Comparison of ENCODE assay signal across 14 cellular contexts in the genomic region with DNA sequence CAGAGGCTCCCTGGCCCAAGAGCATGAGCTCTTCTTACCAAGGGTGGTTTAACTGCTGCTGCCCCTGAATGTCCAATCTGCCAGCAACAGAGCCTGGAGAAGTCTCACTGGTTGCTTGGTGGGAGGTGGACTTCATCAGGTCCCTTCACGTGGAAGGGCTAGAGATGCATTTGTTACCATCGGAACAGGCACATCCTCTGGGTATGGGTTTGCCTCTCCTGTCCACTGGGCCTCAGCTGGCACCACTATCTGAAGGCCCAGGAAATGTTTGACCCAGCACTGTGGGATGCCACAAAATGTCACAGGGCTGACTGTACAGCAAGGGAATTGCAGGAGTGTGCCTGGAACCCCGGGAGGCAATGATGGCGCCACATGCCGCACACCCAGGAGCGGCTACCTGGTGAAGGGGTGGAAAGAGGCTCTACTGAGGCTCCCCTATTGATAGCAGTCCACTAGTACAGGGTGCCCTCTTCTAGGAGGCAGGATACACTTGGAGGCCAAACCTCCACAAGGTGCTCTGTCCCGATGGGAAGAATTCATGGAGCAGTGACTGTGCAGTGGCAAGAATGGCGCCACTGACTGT.
A peak's percentile ranks its signal among the peaks of the same experiment; 100 is the strongest.
DNase-seq lines count a peak whose midpoint lies in the region; TF ChIP-seq lines count a peak whose summit lies in the region.
"Had no signal": no experiment of that assay in that cellular context is flagged by ENCODE, and none has a peak within 500 bp of the region (broad histone marks: within the 10 kb centered on the region; RNA-seq: fewer than 3 reads in every experiment).

No MANE protein-coding gene starts in this region.

- no peaks in the 10 kb centered on the region for H3K27me3 Mint-ChIP-seq in osteocyte (ENCODE audit: unreplicated experiment)
- H3K27me3 Mint-ChIP-seq in activated naive CD4-positive, alpha-beta T cell treated with anti-CD3 and anti-CD28 coated beads for 36 hours (ENCODE audit: low read depth) = peaks cover 2% of the 10 kb centered on the region

- no peak for TF ChIP-seq CTCF in osteocyte (IDR thresholded peaks at IDR 0.05)

- peak; percentile 35 for DNase-seq in activated CD8-positive, alpha-beta memory T cell treated with anti-CD3 and anti-CD28 coated beads for 24 hours
- no peak for DNase-seq in activated CD8-positive, alpha-beta memory T cell treated with anti-CD3 and anti-CD28 coated beads, Interleukin-2, amount 50 U/mL, for 4 hours
- DNase-seq in islet precursor cell (peak; percentile 28), osteocyte (ENCODE audit: extremely low spot score, unreplicated experiment) (peak; percentile 77), NCI-H69 (lab: John Stamatoyannopoulos, UW) (no peak), caudate nucleus (lab: John Stamatoyannopoulos, UW) (no peak)
- DNase-seq in activated naive CD4-positive, alpha-beta T cell treated with anti-CD3 and anti-CD28 coated beads for 36 hours = no peak
- DNase-seq: 8988T; Calu3; CD8-positive, alpha-beta T cell; DMS79 treated with DMSO at 0.1 percent for 48 hours; GF-D8; H9 had no signal

- no peak overlapping the region for H3K27ac ChIP-seq in caudate nucleus (ENCODE audit: low read depth, low read length)
- H3K27ac ChIP-seq: BLaER1 had no signal

- no peak overlapping the region for H3K27ac Mint-ChIP-seq in osteocyte (ENCODE audit: unreplicated experiment)
- H3K27ac Mint-ChIP-seq in activated naive CD4-positive, alpha-beta T cell treated with anti-CD3 and anti-CD28 coated beads for 36 hours = no peak overlapping the region
- H3K27ac Mint-ChIP-seq: CD8-positive, alpha-beta T cell had no signal

- H3K4me1 Mint-ChIP-seq in osteocyte (ENCODE audit: unreplicated experiment) = no peaks in the 10 kb centered on the region
- no peaks in the 10 kb centered on the region for H3K4me1 Mint-ChIP-seq in activated naive CD4-positive, alpha-beta T cell treated with anti-CD3 and anti-CD28 coated beads for 36 hours (ENCODE audit: low read depth)

- intact Hi-C loops in activated naive CD4-positive, alpha-beta T cell treated with anti-CD3 and anti-CD28 coated beads for 36 hours (cut with micrococcal nuclease) = loop anchor here (5.0 kb wide), 1 partner anchor 232 kb away; no protein-coding TSS in a partner anchor

- CTCF ChIA-PET in activated naive CD4-positive, alpha-beta T cell treated with anti-CD3 and anti-CD28 coated beads for 36 hours (lab: Charles Lee) = no interaction called here

- no peaks in the 10 kb centered on the region for H3K36me3 Mint-ChIP-seq in osteocyte (ENCODE audit: unreplicated experiment)
- H3K36me3 Mint-ChIP-seq in activated naive CD4-positive, alpha-beta T cell treated with anti-CD3 and anti-CD28 coated beads for 36 hours (ENCODE audit: low read depth) = no peaks in the 10 kb centered on the region
- H3K36me3 Mint-ChIP-seq: CD8-positive, alpha-beta T cell had no signal

- no peak overlapping the region for H3K4me3 Mint-ChIP-seq in osteocyte (ENCODE audit: unreplicated experiment)
- no peak overlapping the region for H3K4me3 Mint-ChIP-seq in activated naive CD4-positive, alpha-beta T cell treated with anti-CD3 and anti-CD28 coated beads for 36 hours
- H3K4me3 Mint-ChIP-seq: CD8-positive, alpha-beta T cell; H9 had no signal

- H3K9me3 Mint-ChIP-seq in osteocyte (ENCODE audit: unreplicated experiment) = peaks cover 22% of the 10 kb centered on the region
- no peaks in the 10 kb centered on the region for H3K9me3 Mint-ChIP-seq in activated naive CD4-positive, alpha-beta T cell treated with anti-CD3 and anti-CD28 coated beads for 36 hours
- H3K9me3 Mint-ChIP-seq: CD8-positive, alpha-beta T cell; H9 had no signal

Comparison
In these comparisons a context has a peak if more than half of its experiments do, and no peak if none do; other contexts are left out.
1. DNase-seq: peak in activated CD8-positive, alpha-beta memory T cell treated with anti-CD3 and anti-CD28 coated beads for 24 hours (single experiment), islet precursor cell (single experiment) and osteocyte (single experiment); none in activated CD8-positive, alpha-beta memory T cell treated with anti-CD3 and anti-CD28 coated beads, Interleukin-2, amount 50 U/mL, for 4 hours (single experiment), NCI-H69 (single experiment), activated naive CD4-positive, alpha-beta T cell treated with anti-CD3 and anti-CD28 coated beads for 36 hours (single experiment) and caudate nucleus (0 of 61).